Comparison of ENCODE assay signal across 8 cellular contexts in genomic region chr19:7682175-7682855, GRCh38. TPM values are rescaled to one million over a fixed set of nuclear protein-coding genes. Genes with fewer than 3 reads are reported as not detected.
A peak's percentile ranks its signal among the peaks of the same experiment; 100 is the strongest.
DNase-seq lines count a peak whose midpoint lies in the region; ATAC-seq and TF ChIP-seq lines count a peak whose summit lies in the region.

No MANE protein-coding gene starts in this region.

- H3K4me1 ChIP-seq in DOHH2 (ENCODE audit: control insufficient read depth, low read length) (peaks cover 38% of the 10 kb centered on the region), PC-9 (replicated peaks; ENCODE audit: insufficient read depth) (peaks cover 20% of the 10 kb centered on the region), trophoblast cell (ENCODE audit: control insufficient read depth in 1 of 2, insufficient read depth in 2 of 2, low read length in 2 of 2) (peaks cover 11 to 17% of the 10 kb centered on the region in 2 experiments), aorta (ENCODE audit: control insufficient read depth in 1 of 2, insufficient read depth in 2 of 2, low read length in 2 of 2) (no peaks in the 10 kb centered on the region)

- H3K4ac ChIP-seq in trophoblast cell (ENCODE audit: low read depth, low read length) = no peak overlapping the region

- no peak for TF ChIP-seq CTCF in DOHH2 (IDR thresholded peaks at IDR 0.05; ENCODE audit: low read depth, low read length, poor library complexity, severe bottlenecking)
- TF ChIP-seq CTCF in PC-9 (conservative IDR thresholded peaks at IDR 0.05) = no peak
- no peak for TF ChIP-seq CTCF in epithelial cell of proximal tubule (conservative IDR thresholded peaks at IDR 0.05; ENCODE audit: low read depth, low read length)

- H2AFZ ChIP-seq in PC-9 = no peak overlapping the region
- no peak overlapping the region for H2AFZ ChIP-seq in trophoblast cell (ENCODE audit: insufficient read depth, low read length, poor library complexity)

- no peak overlapping the region for H3K9ac ChIP-seq in trophoblast cell (ENCODE audit: low read length)

- no peak overlapping the region for H2BK12ac ChIP-seq in trophoblast cell (ENCODE audit: low read length)

- CTCF ChIA-PET in PC-9 (lab: Charles Lee) = no interaction called here

- peaks cover 21% of the 10 kb centered on the region for H3K79me2 ChIP-seq in DOHH2 (ENCODE audit: control insufficient read depth, low read length)
- peaks cover 19% of the 10 kb centered on the region for H3K79me2 ChIP-seq in PC-9 (ENCODE audit: low read depth)
- peaks cover 4% of the 10 kb centered on the region for H3K79me2 ChIP-seq in trophoblast cell (ENCODE audit: control insufficient read depth, insufficient read depth, low read length, poor library complexity)

- ATAC-seq in GM18907 (IDR thresholded peaks at IDR 0.05; ENCODE audit: unreplicated experiment) (no peak), aorta (ENCODE audit: low FRiP score) (no peak), HG02759 (IDR thresholded peaks at IDR 0.05; ENCODE audit: unreplicated experiment) (no peak)

- H3K27me3 ChIP-seq in DOHH2 (ENCODE audit: control insufficient read depth, low read length) (no peaks in the 10 kb centered on the region; the same call in 1 of the 2 replicates), PC-9 (ENCODE audit: insufficient read depth, low read depth) (peaks cover 9% of the 10 kb centered on the region; the same call in 1 of the 2 replicates), trophoblast cell (ENCODE audit: insufficient read depth, low read length) (no peaks in the 10 kb centered on the region), aorta (ENCODE audit: control insufficient read depth in 1 of 2, insufficient read depth in 2 of 2, low read length in 1 of 2) (no peaks in the 10 kb centered on the region)

- H3K14ac ChIP-seq in trophoblast cell (ENCODE audit: low read length) = no peak overlapping the region

- H3K4me2 ChIP-seq in DOHH2 (ENCODE audit: low read length) (peak overlapping the region; percentile 92), PC-9 (peak overlapping the region; percentile 88), trophoblast cell (ENCODE audit: low read length) (peak overlapping the region; percentile 88)

- H2AK5ac ChIP-seq in trophoblast cell (ENCODE audit: low read length) = no peak overlapping the region

- no peaks in the 10 kb centered on the region for H3K9me3 ChIP-seq in DOHH2 (ENCODE audit: control insufficient read depth, insufficient read depth, low read length)
- H3K9me3 ChIP-seq in PC-9 (ENCODE audit: insufficient read depth, low read depth) = no peaks in the 10 kb centered on the region
- peaks cover 8% of the 10 kb centered on the region for H3K9me3 ChIP-seq in trophoblast cell (ENCODE audit: insufficient read depth, low read depth, low read length)
- no peaks in the 10 kb centered on the region for H3K9me3 ChIP-seq in aorta (ENCODE audit: control insufficient read depth, low read length)

- H3K27ac ChIP-seq in DOHH2 (ENCODE audit: low read depth, low read length) (no peak overlapping the region), PC-9 (no peak overlapping the region), trophoblast cell (ENCODE audit: low read depth, low read length) (no peak overlapping the region), aorta (ENCODE audit: low read depth in 1 of 2, low read length in 2 of 2) (no peak overlapping the region)

- BruUV-seq in PC-9 (replicated peaks; lab: Mats Ljungman, UMichigan) = TSS peak; percentile 26

- H2BK120ac ChIP-seq in trophoblast cell (ENCODE audit: insufficient read depth, low read length, poor library complexity) = no peak overlapping the region

- intact Hi-C loops in PC-9 (cut with micrococcal nuclease; ENCODE audit: unreplicated experiment) = no loop called here
- intact Hi-C loops in aorta (cut with DNase I) = loop anchor here (5.0 to 10.0 kb wide), 3 partner anchors 112 to 128 kb away; no protein-coding TSS in a partner anchor

- no peak for DNase-seq in PC-9
- DNase-seq in epithelial cell of proximal tubule (ENCODE audit: low read depth) = no peak
- DNase-seq in trophoblast cell = no peak
- DNase-seq in aorta = no peak
- no peak for DNase-seq in iPS-NIHi7 (ENCODE audit: extremely low spot score)

- H3K18ac ChIP-seq in trophoblast cell (ENCODE audit: low read length) = no peak overlapping the region

- no peaks in the 10 kb centered on the region for H3K9me2 ChIP-seq in DOHH2 (replicated peaks; ENCODE audit: control insufficient read depth, low read length)
- no peaks in the 10 kb centered on the region for H3K9me2 ChIP-seq in PC-9 (ENCODE audit: insufficient read depth)

- no peak overlapping the region for H4K12ac ChIP-seq in trophoblast cell (ENCODE audit: low read depth, low read length)

- no peak overlapping the region for H4K91ac ChIP-seq in trophoblast cell (ENCODE audit: low read depth, low read length)

- H3F3A ChIP-seq in DOHH2 (ENCODE audit: control insufficient read depth, insufficient read depth) = no peaks in the 10 kb centered on the region
- peaks cover 20% of the 10 kb centered on the region for H3F3A ChIP-seq in PC-9 (ENCODE audit: insufficient read depth, low read depth)

- H3K36me3 ChIP-seq in DOHH2 (ENCODE audit: control insufficient read depth, low read length) (peaks cover 17% of the 10 kb centered on the region), PC-9 (ENCODE audit: low read depth) (0 out of 2 replicates have a peak, but pooled peaks cover 6% of the 10 kb centered on the region), trophoblast cell (ENCODE audit: control insufficient read depth in 1 of 2, insufficient read depth in 2 of 2, low read length in 2 of 2) (peaks cover 14 to 17% of the 10 kb centered on the region in 2 experiments), aorta (ENCODE audit: control insufficient read depth in 1 of 2, insufficient read depth in 2 of 2, low read length in 1 of 2) (no peaks in the 10 kb centered on the region)

- peaks cover 5% of the 10 kb centered on the region for H3K79me1 ChIP-seq in trophoblast cell (ENCODE audit: low read length)

- peak overlapping the region; percentile 97 for H3K4me3 ChIP-seq in DOHH2 (ENCODE audit: low read length)
- H3K4me3 ChIP-seq in PC-9 = peak overlapping the region; percentile 91; the same call in 1 of the 2 replicates
- peak overlapping the region; percentile 100 for H3K4me3 ChIP-seq in epithelial cell of proximal tubule (ENCODE audit: low read depth, low read length)
- H3K4me3 ChIP-seq in trophoblast cell (ENCODE audit: low read depth, low read length) = peak overlapping the region; percentile 0
- H3K4me3 ChIP-seq in aorta (ENCODE audit: low read length in 2 of 2) = no peak overlapping the region

- H4K20me1 ChIP-seq in DOHH2 (ENCODE audit: control insufficient read depth, insufficient read depth, low read depth, low read length) = no peaks in the 10 kb centered on the region; the same call in 1 of the 2 replicates
- peaks cover 25% of the 10 kb centered on the region for H4K20me1 ChIP-seq in PC-9 (ENCODE audit: insufficient read depth)

- no peak overlapping the region for H4K8ac ChIP-seq in trophoblast cell (ENCODE audit: low read depth, low read length)

- H2BK5ac ChIP-seq in trophoblast cell (ENCODE audit: low read depth, low read length, poor library complexity) = no peak overlapping the region

- POLR2A ChIA-PET in PC-9 (lab: Charles Lee; ENCODE audit: unreplicated experiment) = no interaction called here

- H3K23ac ChIP-seq in trophoblast cell (ENCODE audit: low read length) = no peak overlapping the region

- no CpG with 5 or more reads among the region's 74 CpGs for WGBS in trophoblast cell (ENCODE audit: extremely low coverage, insufficient coverage, insufficient read length)
- WGBS in aorta, 2 donors = 67 to 74% methylated on average over 74 of the region's 74 CpGs

RNA-seq across cellular contexts. Expression of gene TRAPPC5, which starts 1.7 kb away (rescaled TPM):
- total RNA-seq in PC-9 (2021) (81.2 and 103 TPM in 2 replicates), epithelial cell of proximal tubule (110 and 158 TPM in 2 replicates), aorta (10 to 100 TPM; 54.0 to 60.1 TPM)
- 69.3 and 70.1 TPM in 2 replicates for polyA plus RNA-seq in trophoblast cell (2013)
- 10 to 100 TPM; 26.8 to 79.6 TPM for polyA plus RNA-seq in aorta

RNA-seq across cellular contexts. Expression of gene MCEMP1, which starts 5.4 kb away (rescaled TPM):
- total RNA-seq in PC-9 (2021) = not detected in 2 replicates
- not detected in 2 replicates for total RNA-seq in epithelial cell of proximal tubule
- polyA plus RNA-seq in trophoblast cell (2013) = not detected in 2 replicates
- total RNA-seq in aorta = 1 to 10 TPM in 1 of 2 donors, under 1 TPM in 1; 0.63 to 4.3 TPM
- polyA plus RNA-seq in aorta = 1 to 10 TPM in 1 of 2 donors, under 1 TPM in 1; 0.10 to 8.3 TPM

RNA-seq across cellular contexts. Expression of gene RETN, which starts 13.5 kb away (rescaled TPM):
- total RNA-seq in PC-9 (2021) (not detected in 2 replicates), epithelial cell of proximal tubule (not detected in 2 replicates), aorta (not detected)
- polyA plus RNA-seq in trophoblast cell (2013) = not detected in 2 replicates
- 1 to 10 TPM in 1 of 2 donors, not detected in 1; 2.6 TPM for polyA plus RNA-seq in aorta

RNA-seq across cellular contexts. Expression of gene FCER2, which starts 19.6 kb away (rescaled TPM):
- not detected in 2 replicates for total RNA-seq in PC-9 (2021)
- not detected in 2 replicates for total RNA-seq in epithelial cell of proximal tubule
- not detected in 2 replicates for polyA plus RNA-seq in trophoblast cell (2013)
- total RNA-seq in aorta = 1 to 10 TPM in 1 of 2 donors, under 1 TPM in 1; 0.36 to 2.9 TPM
- polyA plus RNA-seq in aorta = not detected

RNA-seq across cellular contexts. Expression of gene STXBP2, which starts 45.4 kb away (rescaled TPM):
- total RNA-seq in PC-9 (2021) (148 and 201 TPM in 2 replicates), epithelial cell of proximal tubule (49.4 and 51.2 TPM in 2 replicates), aorta (10 to 100 TPM; 30.3 to 35.4 TPM)
- 49.4 and 49.6 TPM in 2 replicates for polyA plus RNA-seq in trophoblast cell (2013)
- 10 to 100 TPM; 11.4 to 27.4 TPM for polyA plus RNA-seq in aorta

Comparison
In these comparisons a context has a peak if more than half of its experiments do, and no peak if none do; other contexts are left out.
1. H3K4me3 ChIP-seq: peak in DOHH2 (single experiment), PC-9 (single experiment), epithelial cell of proximal tubule (single experiment) and trophoblast cell (single experiment); none in aorta (0 of 2).
2. Peak in every context shown above with its lines, with median percentiles within 50 percentile points of each other: H3K4me2 ChIP-seq.